ENCODE assay signal across 9 cellular contexts in the genomic region with DNA sequence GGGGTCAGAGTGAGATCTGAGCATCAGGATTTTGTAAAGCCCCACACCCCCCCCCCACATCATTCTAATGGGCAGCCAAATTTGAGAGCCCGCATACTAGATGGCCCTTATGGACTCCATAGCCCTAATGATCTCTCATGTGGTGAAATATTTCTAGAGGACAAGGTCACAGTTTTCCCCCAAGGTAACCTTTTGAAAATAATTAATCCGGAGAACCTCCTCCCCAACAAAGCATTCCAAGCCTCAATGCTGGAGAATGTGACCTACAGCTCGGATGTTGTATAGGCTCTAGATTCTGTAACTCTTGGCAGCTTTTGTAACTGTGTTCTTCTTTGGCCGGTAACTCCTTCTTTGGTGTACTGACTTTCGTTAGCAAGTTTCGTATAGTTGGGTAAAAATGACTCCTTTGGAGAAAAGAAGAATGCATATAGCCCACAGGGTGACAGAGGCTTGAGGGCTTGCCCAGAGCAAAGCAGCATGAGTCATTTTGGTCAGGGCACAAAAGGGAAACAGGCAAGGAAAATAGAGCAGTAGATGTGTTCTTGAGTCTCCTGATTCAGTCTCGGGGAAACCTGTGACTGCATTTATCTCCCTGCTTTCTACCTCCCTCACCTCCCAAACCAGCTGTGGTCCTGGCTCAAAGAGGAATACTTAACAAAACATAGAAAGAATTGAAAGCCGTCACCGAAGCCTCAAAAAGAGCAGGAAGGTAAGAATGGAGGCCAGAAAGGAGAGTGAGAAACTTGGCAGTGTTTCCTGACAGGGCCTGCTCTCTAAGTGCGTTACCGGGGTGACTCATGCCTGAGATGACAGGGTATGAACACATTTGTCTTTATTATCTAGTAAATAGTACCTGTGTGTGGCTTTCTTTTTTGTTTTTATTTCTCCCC. TPM values are rescaled to one million over a fixed set of nuclear protein-coding genes. Genes with fewer than 3 reads are reported as not detected.
DNase-seq lines count a peak whose midpoint lies in the region; ATAC-seq and TF ChIP-seq lines count a peak whose summit lies in the region.
"Had no signal": no experiment of that assay in that cellular context is flagged by ENCODE, and none has a peak within 500 bp of the region (broad histone marks: within the 10 kb centered on the region; RNA-seq: fewer than 3 reads in every experiment).

No MANE protein-coding gene starts in this region.

- no peak for TF ChIP-seq CTCF in fibroblast of lung (conservative IDR thresholded peaks at IDR 0.05 in 1 of 2, IDR thresholded peaks at IDR 0.05 in 1 of 2; ENCODE audit: low read depth in 1 of 2, low read length in 2 of 2)
- TF ChIP-seq CTCF in tibial artery (IDR thresholded peaks at IDR 0.05) = no peak

- DNase-seq in DMS153 treated with DMSO at 0.1 percent for 48 hours (lab: John Stamatoyannopoulos, UW; ENCODE audit: unreplicated experiment) = peak; percentile 37
- DNase-seq in fibroblast of lung (ENCODE audit: low read depth in 2 of 2) = peak; percentile 75 to 97
- no peak for DNase-seq in tibial artery
- no peak for DNase-seq in GOT3 (lab: John Stamatoyannopoulos, UW)
- DNase-seq in H7 = no peak

- intact Hi-C loops in tibial artery (cut with DNase I; ENCODE audit: low total_unique reads) = loop anchor here (10.0 kb wide), 1 partner anchor 281 kb away; a partner anchor contains a TSS

- ATAC-seq in HG03460 (IDR thresholded peaks at IDR 0.05; ENCODE audit: unreplicated experiment) = peak; percentile 50
- ATAC-seq in HG03175 (IDR thresholded peaks at IDR 0.05; ENCODE audit: unreplicated experiment) = no peak

- H3K4me3 Mint-ChIP-seq in T-helper 1 cell treated with Interleukin-12 subunit alpha and Interleukin-12 subunit beta and Interleukin-4 antibody, amounts not matched to agents 30 μg/mL and 1 μg/mL, for 36 hours = no peak overlapping the region
- H3K4me3 Mint-ChIP-seq: IgD-negative memory B cell had no signal

- H3K4me1 Mint-ChIP-seq in T-helper 1 cell treated with Interleukin-12 subunit alpha and Interleukin-12 subunit beta and Interleukin-4 antibody, amounts not matched to agents 30 μg/mL and 1 μg/mL, for 36 hours (ENCODE audit: low read depth) = peaks cover 25% of the 10 kb centered on the region

- peaks cover 2% of the 10 kb centered on the region for H3K36me3 Mint-ChIP-seq in T-helper 1 cell treated with Interleukin-12 subunit alpha and Interleukin-12 subunit beta and Interleukin-4 antibody, amounts not matched to agents 30 μg/mL and 1 μg/mL, for 36 hours (ENCODE audit: low read depth)

- H3K4me1 ChIP-seq in fibroblast of lung (ENCODE audit: control insufficient read depth, extremely low read depth, insufficient read depth, low read length) = peaks cover 3% of the 10 kb centered on the region
- H3K4me1 ChIP-seq in tibial artery = peaks cover 0 to 14% (median 0%) of the 10 kb centered on the region in 4 donors

- peak overlapping the region; percentile 5 for H3K4me2 ChIP-seq in fibroblast of lung (ENCODE audit: extremely low read depth, insufficient read depth, low read length)

- no peaks in the 10 kb centered on the region for H4K20me1 ChIP-seq in fibroblast of lung (ENCODE audit: control insufficient read depth, extremely low read depth, insufficient read depth, low read length)

- H3K27ac ChIP-seq in fibroblast of lung (ENCODE audit: insufficient read depth, low read length) (no peak overlapping the region), tibial artery (peak overlapping the region; percentile 43 to 78)

- H3K27me3 ChIP-seq in fibroblast of lung (ENCODE audit: control insufficient read depth, insufficient read depth, low read length) (peaks cover 4% of the 10 kb centered on the region), tibial artery (no peaks in the 10 kb centered on the region), H7 (ENCODE audit: control insufficient read depth, insufficient read depth, low read length) (no peaks in the 10 kb centered on the region)

- H3K9me3 ChIP-seq in fibroblast of lung (ENCODE audit: control insufficient read depth, insufficient read depth, low read depth, low read length) = no peaks in the 10 kb centered on the region
- H3K9me3 ChIP-seq in tibial artery = no peaks in the 10 kb centered on the region

- H3K27ac Mint-ChIP-seq in T-helper 1 cell treated with Interleukin-12 subunit alpha and Interleukin-12 subunit beta and Interleukin-4 antibody, amounts not matched to agents 30 μg/mL and 1 μg/mL, for 36 hours = peak overlapping the region; percentile 87
- H3K27ac Mint-ChIP-seq: IgD-negative memory B cell had no signal

- H3K79me2 ChIP-seq in fibroblast of lung (ENCODE audit: control insufficient read depth, insufficient read depth, low read length) = no peaks in the 10 kb centered on the region

- no peaks in the 10 kb centered on the region for H3K9me3 Mint-ChIP-seq in T-helper 1 cell treated with Interleukin-12 subunit alpha and Interleukin-12 subunit beta and Interleukin-4 antibody, amounts not matched to agents 30 μg/mL and 1 μg/mL, for 36 hours
- H3K9me3 Mint-ChIP-seq: IgD-negative memory B cell had no signal

- H3K36me3 ChIP-seq in fibroblast of lung (ENCODE audit: control insufficient read depth, insufficient read depth, low read length) (no peaks in the 10 kb centered on the region), tibial artery (no peaks in the 10 kb centered on the region), H7 (replicated peaks; ENCODE audit: control insufficient read depth, insufficient read depth, low read length) (no peaks in the 10 kb centered on the region)

- no peak overlapping the region for H3K9ac ChIP-seq in fibroblast of lung (ENCODE audit: insufficient read depth, low read length)

- H3K4me3 ChIP-seq in fibroblast of lung (replicated peaks in 1 of 4; ENCODE audit: control extremely low read depth in 1 of 4, insufficient read depth in 1 of 4, low read depth in 3 of 4, low read length in 4 of 4) (no peak overlapping the region), tibial artery (no peak overlapping the region), H7 (ENCODE audit: insufficient read depth, low read depth, low read length) (no peak overlapping the region)

- peaks cover 15% of the 10 kb centered on the region for H3K27me3 Mint-ChIP-seq in T-helper 1 cell treated with Interleukin-12 subunit alpha and Interleukin-12 subunit beta and Interleukin-4 antibody, amounts not matched to agents 30 μg/mL and 1 μg/mL, for 36 hours (ENCODE audit: low read depth)

- no peak overlapping the region for H2AFZ ChIP-seq in fibroblast of lung (ENCODE audit: low read length)

RNA-seq across cellular contexts. Expression of a gene that starts 6.5 kb away (rescaled TPM):
- 6.4 and 9.7 TPM in 2 replicates for total RNA-seq in fibroblast of lung
- polyA plus RNA-seq in fibroblast of lung = 4.2 and 6.1 TPM in 2 replicates
- polyA plus RNA-seq in fibroblast of lung (2012) = 10.4 and 14.5 TPM in 2 replicates
- not detected in 2 replicates for polyA minus RNA-seq in fibroblast of lung (ENCODE audit: low replicate concordance)
- 1.5 and 3.5 TPM in 2 replicates for total RNA-seq in H7 (2014; rRNA removed; shearing (Covaris generic))

Comparison
In these comparisons a context has a peak if more than half of its experiments do, and no peak if none do; other contexts are left out.
1. DNase-seq: peak in DMS153 treated with DMSO at 0.1 percent for 48 hours (single experiment) and fibroblast of lung (2 of 2); none in tibial artery (0 of 2), GOT3 (single experiment) and H7 (single experiment).